ENCODE assay signal across 8 cellular contexts in genomic region chr10:61000769-61001730, GRCh38. TPM values are rescaled to one million over a fixed set of nuclear protein-coding genes. Genes with fewer than 3 reads are reported as not detected.
DNase-seq lines count a peak whose midpoint lies in the region; ATAC-seq and TF ChIP-seq lines count a peak whose summit lies in the region.

No MANE protein-coding gene starts in this region.

- POLR2A ChIA-PET in HEK293 (lab: Yijun Ruan, JAX), result interaction anchor here (0.9 kb wide), 1 partner anchor 11 kb away, joined by 3 read pairs; no protein-coding TSS in a partner anchor

- H3K36me3 Mint-ChIP-seq in activated T-cell treated with anti-CD3 and anti-CD28 coated beads, Interleukin-2, amount 50 U/mL, for 72 hours (ENCODE audit: insufficient read depth in 2 of 2), result peaks cover 0 to 3% of the 10 kb centered on the region in 2 donors

- ATAC-seq in activated T-cell treated with anti-CD3 and anti-CD28 coated beads, Interleukin-2, amount 50 U/mL, for 72 hours (replicated peaks in 1 of 2), result peak; percentile 50 to 72
- ATAC-seq in heart right ventricle, result peak in 3 of 8 donors; percentile 33 to 56 (median 50)
- no peak for ATAC-seq in HG02973 (IDR thresholded peaks at IDR 0.05; ENCODE audit: unreplicated experiment)
- no peak for ATAC-seq in HG02938 (IDR thresholded peaks at IDR 0.05; ENCODE audit: unreplicated experiment)

- H3K36me3 ChIP-seq in HEK293 (ENCODE audit: control insufficient read depth in 2 of 2, insufficient read depth in 1 of 2, low read length in 2 of 2), result no peaks in the 10 kb centered on the region
- H3K36me3 ChIP-seq in heart right ventricle, result no peaks in the 10 kb centered on the region
- no peaks in the 10 kb centered on the region for H3K36me3 ChIP-seq in trophoblast cell (ENCODE audit: control insufficient read depth in 1 of 2, insufficient read depth in 2 of 2, low read length in 2 of 2)

- H3K27me3 ChIP-seq in heart right ventricle (peaks cover 0 to 45% (median 25%) of the 10 kb centered on the region in 7 donors), trophoblast cell (ENCODE audit: insufficient read depth, low read length) (no peaks in the 10 kb centered on the region)

- no peaks in the 10 kb centered on the region for H3K4me1 Mint-ChIP-seq in activated T-cell treated with anti-CD3 and anti-CD28 coated beads, Interleukin-2, amount 50 U/mL, for 72 hours (ENCODE audit: low read depth)

- peaks cover 3% of the 10 kb centered on the region for H3K79me1 ChIP-seq in trophoblast cell (ENCODE audit: low read length)

- DNase-seq in A172 (ENCODE audit: low spot score) (peak; percentile 16), heart right ventricle (peak in 1 of 2 donors; percentile 17), trophoblast cell (peak; percentile 23 to 46), GM19238 (ENCODE audit: insufficient read length, low spot score) (no peak)
- no peak for DNase-seq in activated T-cell treated with anti-CD3 and anti-CD28 coated beads, Interleukin-2, amount 50 U/mL, for 72 hours

- H3K4me3 Mint-ChIP-seq in activated T-cell treated with anti-CD3 and anti-CD28 coated beads, Interleukin-2, amount 50 U/mL, for 72 hours, result peak overlapping the region; percentile 36 to 67

- H3K9me3 Mint-ChIP-seq in activated T-cell treated with anti-CD3 and anti-CD28 coated beads, Interleukin-2, amount 50 U/mL, for 72 hours, result peaks cover 0 to 2% of the 10 kb centered on the region in 2 donors

- peak overlapping the region; percentile 26 for H2AFZ ChIP-seq in trophoblast cell (ENCODE audit: insufficient read depth, low read length, poor library complexity)

- H2BK5ac ChIP-seq in trophoblast cell (ENCODE audit: low read depth, low read length, poor library complexity), result no peak overlapping the region

- peaks cover 62% of the 10 kb centered on the region for H3K27me3 Mint-ChIP-seq in activated T-cell treated with anti-CD3 and anti-CD28 coated beads, Interleukin-2, amount 50 U/mL, for 72 hours (ENCODE audit: low read depth)

- H3K9ac ChIP-seq in trophoblast cell (ENCODE audit: low read length), result no peak overlapping the region

- H3K14ac ChIP-seq in trophoblast cell (ENCODE audit: low read length), result no peak overlapping the region

- TF ChIP-seq CTCF in HEK293 (tag by site-specific recombination; IDR thresholded peaks at IDR 0.05) (no peak), heart right ventricle (IDR thresholded peaks at IDR 0.05) (no peak)

- 8% methylated on average over 49 to 77 of the region's 78 CpGs for WGBS in heart right ventricle, 2 donors
- no CpG with 5 or more reads among the region's 78 CpGs for WGBS in trophoblast cell (ENCODE audit: extremely low coverage, insufficient coverage, insufficient read length)

- no peaks in the 10 kb centered on the region for H3K79me2 ChIP-seq in trophoblast cell (ENCODE audit: control insufficient read depth, insufficient read depth, low read length, poor library complexity)

- H2AK5ac ChIP-seq in trophoblast cell (ENCODE audit: low read length), result no peak overlapping the region

- no peak overlapping the region for H3K4ac ChIP-seq in trophoblast cell (ENCODE audit: low read depth, low read length)

- peak overlapping the region; percentile 62 for H3K4me3 ChIP-seq in HEK293 (ENCODE audit: low read depth, low read length)
- H3K4me3 ChIP-seq in heart right ventricle, result peak overlapping the region in 9 of 10 donors; percentile 28 to 47 (median 43)
- H3K4me3 ChIP-seq in trophoblast cell (ENCODE audit: low read depth, low read length), result peak overlapping the region; percentile 73

- CTCF ChIA-PET in HEK293 (lab: Yijun Ruan, JAX), result no interaction called here

- H3K4me2 ChIP-seq in trophoblast cell (ENCODE audit: low read length), result peak overlapping the region; percentile 80

- no peak overlapping the region for H3K27ac Mint-ChIP-seq in activated T-cell treated with anti-CD3 and anti-CD28 coated beads, Interleukin-2, amount 50 U/mL, for 72 hours

- intact Hi-C loops in heart right ventricle (cut with DNase I), result no loop called here

- H4K91ac ChIP-seq in trophoblast cell (ENCODE audit: low read depth, low read length), result no peak overlapping the region

- H3K4me1 ChIP-seq in HEK293 (ENCODE audit: control insufficient read depth, insufficient read depth, low read length) (peaks cover 3% of the 10 kb centered on the region; the same call in 1 of the 2 replicates), heart right ventricle (peaks cover 0 to 10% (median 0%) of the 10 kb centered on the region in 9 donors), trophoblast cell (ENCODE audit: control insufficient read depth in 1 of 2, insufficient read depth in 2 of 2, low read length in 2 of 2) (peaks cover 0 to 4% of the 10 kb centered on the region in 2 experiments)

- no peak overlapping the region for H2BK12ac ChIP-seq in trophoblast cell (ENCODE audit: low read length)

- H2BK120ac ChIP-seq in trophoblast cell (ENCODE audit: insufficient read depth, low read length, poor library complexity), result no peak overlapping the region

- no peak overlapping the region for H4K12ac ChIP-seq in trophoblast cell (ENCODE audit: low read depth, low read length)

- no peak overlapping the region for H3K23ac ChIP-seq in trophoblast cell (ENCODE audit: low read length)

- peak overlapping the region; percentile 62; the same call in 1 of the 2 replicates for H3K27ac ChIP-seq in HEK293 (ENCODE audit: extremely low read depth, low read depth, low read length)
- no peak overlapping the region for H3K27ac ChIP-seq in heart right ventricle
- no peak overlapping the region for H3K27ac ChIP-seq in trophoblast cell (ENCODE audit: low read depth, low read length)

- H3K18ac ChIP-seq in trophoblast cell (ENCODE audit: low read length), result no peak overlapping the region

- peak overlapping the region; percentile 21 for H4K8ac ChIP-seq in trophoblast cell (ENCODE audit: low read depth, low read length)

- H3K9me3 ChIP-seq in HEK293 (ENCODE audit: control insufficient read depth, insufficient read depth, low read depth, low read length) (no peaks in the 10 kb centered on the region), heart right ventricle (peaks cover 0 to 17% (median 0%) of the 10 kb centered on the region in 11 donors), trophoblast cell (ENCODE audit: insufficient read depth, low read depth, low read length) (no peaks in the 10 kb centered on the region)

TF ChIP-seq in HEK293, 187 proteins besides CTCF, POLR2A, EP300 and RAD21 (continues in another document):
- TF ChIP-seq OSR2 (tag by site-specific recombination; IDR thresholded peaks at IDR 0.05) (0 out of 2 replicates have a peak, but pooled peaks have one; percentile 3), ZNF558 (tag by site-specific recombination; IDR thresholded peaks at IDR 0.05) (no peak), ZNF280C (tag by site-specific recombination; IDR thresholded peaks at IDR 0.05) (no peak), ZIC2 (tag by site-specific recombination; IDR thresholded peaks at IDR 0.05) (peak; percentile 56), ZNF391 (tag by site-specific recombination; IDR thresholded peaks at IDR 0.05; ENCODE audit: borderline replicate concordance, low read depth) (peak; percentile 86; the same call in 1 of the 2 replicates), PATZ1 (tag by site-specific recombination; IDR thresholded peaks at IDR 0.05) (peak; percentile 95), ZFP69B (tag by site-specific recombination; IDR thresholded peaks at IDR 0.05) (peak; percentile 82), ZSCAN16 (tag by site-specific recombination; IDR thresholded peaks at IDR 0.05) (no peak)

RNA-seq across cellular contexts. Expression of gene RHOBTB1, which starts 57.1 kb away (rescaled TPM):
- total RNA-seq in A172 (2014; rRNA removed; shearing (Covaris generic)), result 44.4 and 57.2 TPM in 2 replicates
- under 1 TPM in 1 of 2 donors, not detected in 1; 0.77 TPM for total RNA-seq in activated T-cell treated with anti-CD3 and anti-CD28 coated beads, Interleukin-2, amount 50 U/mL, for 72 hours
- total RNA-seq in heart right ventricle, result 10 to 100 TPM in 9 of 10 donors, 1 to 10 TPM in 1; 7.9 to 20.5 (median 13.4) TPM
- 1 to 10 TPM; 4.3 to 7.1 TPM for polyA plus RNA-seq in heart right ventricle
- polyA plus RNA-seq in trophoblast cell (2013), result 133 and 142 TPM in 2 replicates

Comparison
In these comparisons a context has a peak if more than half of its experiments do, and no peak if none do; other contexts are left out.
1. DNase-seq: peak in A172 (single experiment) and trophoblast cell (2 of 2); none in activated T-cell treated with anti-CD3 and anti-CD28 coated beads, Interleukin-2, amount 50 U/mL, for 72 hours (0 of 2) and GM19238 (single experiment).
2. ATAC-seq: peak in activated T-cell treated with anti-CD3 and anti-CD28 coated beads, Interleukin-2, amount 50 U/mL, for 72 hours (2 of 2); none in HG02973 (single experiment) and HG02938 (single experiment).
3. RNA of gene RHOBTB1, which starts 57.1 kb away (total RNA-seq): 44.4 to 57.2 TPM in A172 and 7.9 to 20.5 TPM in heart right ventricle; 0.77 TPM in activated T-cell treated with anti-CD3 and anti-CD28 coated beads, Interleukin-2, amount 50 U/mL, for 72 hours; every median in the first group is over 4 times any median in the second.
4. Peak in every context shown above with its lines, with median percentiles within 50 percentile points of each other: H3K4me3 ChIP-seq.